13 cellular contexts compared by ENCODE assay signal in genomic region chr5:172115541-172115982, GRCh38.
A peak's percentile ranks its signal among the peaks of the same experiment; 100 is the strongest.
DNase-seq lines count a peak whose midpoint lies in the region; ATAC-seq, FAIRE-seq and TF ChIP-seq lines count a peak whose summit lies in the region.
"Had no signal": no experiment of that assay in that cellular context is flagged by ENCODE, and none has a peak within 500 bp of the region (broad histone marks: within the 10 kb centered on the region; RNA-seq: fewer than 3 reads in every experiment).

No MANE protein-coding gene starts in this region.

- peak overlapping the region; percentile 87 for H3K4me2 ChIP-seq in BLaER1

- TF ChIP-seq CTCF in GM12875 (IDR thresholded peaks at IDR 0.05; ENCODE audit: borderline replicate concordance, insufficient read depth, low read depth, low read length) (no peak), left lung (IDR thresholded peaks at IDR 0.05) (no peak), Calu3 (IDR thresholded peaks at IDR 0.05; ENCODE audit: unreplicated experiment) (no peak)

- H3K9ac ChIP-seq in BLaER1, result no peak overlapping the region

- H3K27me3 ChIP-seq in BLaER1 (no peaks in the 10 kb centered on the region), left lung (no peaks in the 10 kb centered on the region)
- H3K27me3 ChIP-seq: heart left ventricle, thyroid gland had no signal

- H3K27me3 Mint-ChIP-seq in Calu3 (ENCODE audit: unreplicated experiment), result no peaks in the 10 kb centered on the region

- peak overlapping the region; percentile 57; the same call in 1 of the 2 replicates for H3K4me3 ChIP-seq in BLaER1
- H3K4me3 ChIP-seq in GM12875 (ENCODE audit: low read depth, low read length), result peak overlapping the region; percentile 37
- peak overlapping the region in 1 of 2 donors; percentile 29 for H3K4me3 ChIP-seq in left lung
- H3K4me3 ChIP-seq: coronary artery, thyroid gland had no signal

- ATAC-seq in left lung (no peak), HG02870 (IDR thresholded peaks at IDR 0.05; ENCODE audit: unreplicated experiment) (no peak)

- peaks cover 4% of the 10 kb centered on the region for H3K36me3 Mint-ChIP-seq in Calu3 (ENCODE audit: insufficient read depth, unreplicated experiment)

- no peaks in the 10 kb centered on the region for H3K9me3 Mint-ChIP-seq in Calu3 (ENCODE audit: low read depth, unreplicated experiment)
- H3K9me3 Mint-ChIP-seq: nephron had no signal

- H3K4me1 Mint-ChIP-seq in Calu3 (ENCODE audit: low read depth, unreplicated experiment), result peaks cover 15% of the 10 kb centered on the region

- H3K4me1 ChIP-seq in BLaER1, result peaks cover 93% of the 10 kb centered on the region
- peaks cover 3 to 92% of the 10 kb centered on the region in 2 donors for H3K4me1 ChIP-seq in left lung

- peaks cover 40% of the 10 kb centered on the region for H4K20me1 ChIP-seq in BLaER1

- FAIRE-seq in urothelium cell line (lab: Jason Lieb, UNC), result no peak

- peaks cover 48% of the 10 kb centered on the region for H3K36me3 ChIP-seq in BLaER1
- H3K36me3 ChIP-seq in left lung, result peaks cover 0 to 28% of the 10 kb centered on the region in 2 donors
- H3K36me3 ChIP-seq: thyroid gland had no signal

- no peak overlapping the region for H3K27ac Mint-ChIP-seq in Calu3 (ENCODE audit: unreplicated experiment)
- H3K27ac Mint-ChIP-seq: nephron had no signal

- DNase-seq in UCSD-AML1 (lab: John Stamatoyannopoulos, UW; ENCODE audit: unreplicated experiment) (peak; percentile 74), left lung (peak in 1 of 2 donors; percentile 27), urothelium cell line (ENCODE audit: low spot score) (no peak), NCI-H510A (lab: John Stamatoyannopoulos, UW) (no peak), Calu3 (no peak)
- DNase-seq: DMS 273 treated with DMSO at 0.1 percent for 48 hours had no signal

- H3K9me3 ChIP-seq in BLaER1, result no peaks in the 10 kb centered on the region
- no peaks in the 10 kb centered on the region for H3K9me3 ChIP-seq in left lung
- H3K9me3 ChIP-seq: heart left ventricle, thyroid gland had no signal

- no TSS peak for BruUV-seq in Calu3 (replicated peaks; lab: Mats Ljungman, UMichigan)

- no peak overlapping the region for H3K4me3 Mint-ChIP-seq in Calu3 (ENCODE audit: low read depth, unreplicated experiment)
- H3K4me3 Mint-ChIP-seq: nephron had no signal

- CTCF ChIA-PET in Calu3 (lab: Charles Lee), result no interaction called here

- peak overlapping the region; percentile 84 for H3K27ac ChIP-seq in BLaER1
- H3K27ac ChIP-seq in left lung, result peak overlapping the region; percentile 59 to 82
- H3K27ac ChIP-seq: thyroid gland had no signal

- intact Hi-C loops in left lung (cut with DNase I), result loop anchor here in 1 of 2 donors (10.0 kb wide), 1 partner anchor 69 kb away; the partner anchor contains the start of gene STK10
- intact Hi-C loops in Calu3 (cut with micrococcal nuclease; ENCODE audit: unreplicated experiment), result no loop called here
